21 cellular contexts compared by ENCODE assay signal in genomic region chr5:149585910-149586309, GRCh38. TPM values are rescaled to one million over a fixed set of nuclear protein-coding genes. Genes with fewer than 3 reads are reported as not detected.
DNase-seq lines count a peak whose midpoint lies in the region; ATAC-seq, FAIRE-seq and TF ChIP-seq lines count a peak whose summit lies in the region.
"Had no signal": no experiment of that assay in that cellular context is flagged by ENCODE, and none has a peak within 500 bp of the region (broad histone marks: within the 10 kb centered on the region; RNA-seq: fewer than 3 reads in every experiment).

No MANE protein-coding gene starts in this region.

- H3K27ac Mint-ChIP-seq in activated CD4-positive, alpha-beta T cell treated with anti-CD3 and anti-CD28 coated beads, Interleukin-2, amount 10 ng/mL, durations not matched to agents 7 days and 5 days: no peak overlapping the region
- H3K27ac Mint-ChIP-seq: CD8-positive, alpha-beta T cell had no signal

- H4K20me1 ChIP-seq in HCT116 (ENCODE audit: insufficient read depth) (no peaks in the 10 kb centered on the region), mammary epithelial cell (ENCODE audit: insufficient read depth, low read length) (no peaks in the 10 kb centered on the region)

- H3K27me3 ChIP-seq in HCT116 (ENCODE audit: insufficient read depth, low read length): no peaks in the 10 kb centered on the region
- no peaks in the 10 kb centered on the region for H3K27me3 ChIP-seq in mammary epithelial cell (ENCODE audit: insufficient read depth, low read length)
- no peaks in the 10 kb centered on the region for H3K27me3 ChIP-seq in lower lobe of right lung (ENCODE audit: low read depth)
- H3K27me3 ChIP-seq in suprapubic skin: no peaks in the 10 kb centered on the region

- H3K9me3 Mint-ChIP-seq in activated CD4-positive, alpha-beta T cell treated with anti-CD3 and anti-CD28 coated beads, Interleukin-2, amount 10 ng/mL, durations not matched to agents 7 days and 5 days: no peaks in the 10 kb centered on the region
- H3K9me3 Mint-ChIP-seq: CD8-positive, alpha-beta T cell had no signal

- no peak overlapping the region for H2AFZ ChIP-seq in HCT116 (ENCODE audit: low read depth, low read length, poor library complexity, severe bottlenecking)
- H2AFZ ChIP-seq in mammary epithelial cell (ENCODE audit: low read depth, low read length): no peak overlapping the region

- POLR2A ChIA-PET in HCT116 (lab: Charles Lee): no interaction called here
- POLR2A ChIA-PET in activated CD4-positive, alpha-beta T cell treated with anti-CD3 and anti-CD28 coated beads, Interleukin-2, amount 10 ng/mL, durations not matched to agents 7 days and 5 days (lab: Charles Lee): no interaction called here

- H3K4me1 ChIP-seq in HCT116 (ENCODE audit: control insufficient read depth in 1 of 2, insufficient read depth in 2 of 2, low read length in 2 of 2): peaks cover 9 to 30% of the 10 kb centered on the region in 2 experiments
- H3K4me1 ChIP-seq in mammary epithelial cell (ENCODE audit: insufficient read depth, low read length): peaks cover 8% of the 10 kb centered on the region
- H3K4me1 ChIP-seq in lower lobe of right lung: peaks cover 49% of the 10 kb centered on the region
- peaks cover 54% of the 10 kb centered on the region for H3K4me1 ChIP-seq in suprapubic skin

- intact Hi-C loops in HCT116 (cut with micrococcal nuclease) (no loop called here), mammary epithelial cell (cut with micrococcal nuclease) (no loop called here), lower lobe of right lung (cut with DNase I) (no loop called here)

- H3K27me3 Mint-ChIP-seq in activated CD4-positive, alpha-beta T cell treated with anti-CD3 and anti-CD28 coated beads, Interleukin-2, amount 10 ng/mL, durations not matched to agents 7 days and 5 days: peaks cover 5% of the 10 kb centered on the region

- dilution Hi-C loops in mammary epithelial cell (cut with HindIII; ENCODE audit: low sequenced_read_pairs): no loop called here

- no peak for TF ChIP-seq EP300 in suprapubic skin (IDR thresholded peaks at IDR 0.05)

- RAD21 ChIA-PET in HCT116 (lab: Charles Lee; ENCODE audit: low non-redundant PET in 1 of 2, low total read pairs in 2 of 2, uncharacterized antibody in 2 of 2, unreplicated experiment in 2 of 2): no interaction called here

- H3K36me3 ChIP-seq in HCT116 (ENCODE audit: control insufficient read depth in 1 of 2, insufficient read depth in 2 of 2, low read length in 2 of 2): no peaks in the 10 kb centered on the region
- H3K36me3 ChIP-seq in mammary epithelial cell (ENCODE audit: insufficient read depth, low read length): no peaks in the 10 kb centered on the region
- H3K36me3 ChIP-seq in lower lobe of right lung: no peaks in the 10 kb centered on the region
- no peaks in the 10 kb centered on the region for H3K36me3 ChIP-seq in suprapubic skin
- H3K36me3 ChIP-seq: BLaER1 treated with 17β-estradiol and CSF1 and Interleukin-3, amounts not matched to agents 10 nM and 100 nM had no signal

- TF ChIP-seq CTCF in HCT116 (IDR thresholded peaks at IDR 0.05 in 2 of 3, conservative IDR thresholded peaks at IDR 0.05 in 1 of 3; ENCODE audit: borderline replicate concordance in 1 of 3, insufficient read depth in 1 of 3, low read depth in 2 of 3, low read length in 2 of 3) (no peak), mammary epithelial cell (conservative IDR thresholded peaks at IDR 0.05 in 1 of 2, IDR thresholded peaks at IDR 0.05 in 1 of 2; ENCODE audit: extremely low read depth in 1 of 2, insufficient read depth in 1 of 2, low read depth in 1 of 2, low read length in 2 of 2) (no peak), lower lobe of right lung (IDR thresholded peaks at IDR 0.05) (no peak), suprapubic skin (IDR thresholded peaks at IDR 0.05) (no peak)

- CTCF ChIA-PET in HCT116 (lab: Charles Lee): no interaction called here
- CTCF ChIA-PET in mammary epithelial cell (lab: Charles Lee; ENCODE audit: low non-redundant PET): no interaction called here
- CTCF ChIA-PET in activated CD4-positive, alpha-beta T cell treated with anti-CD3 and anti-CD28 coated beads, Interleukin-2, amount 10 ng/mL, durations not matched to agents 7 days and 5 days (lab: Charles Lee): no interaction called here

- no peak overlapping the region for H3K27ac ChIP-seq in HCT116 (ENCODE audit: low read depth, low read length)
- no peak overlapping the region for H3K27ac ChIP-seq in mammary epithelial cell (ENCODE audit: insufficient read depth, low read depth, low read length)
- H3K27ac ChIP-seq in lower lobe of right lung: peak overlapping the region; percentile 13
- H3K27ac ChIP-seq in suprapubic skin: peak overlapping the region; percentile 54
- H3K27ac ChIP-seq: BLaER1 treated with 17β-estradiol and CSF1 and Interleukin-3, amounts not matched to agents 10 nM and 100 nM had no signal

- peaks cover 7% of the 10 kb centered on the region for H3K4me1 Mint-ChIP-seq in activated CD4-positive, alpha-beta T cell treated with anti-CD3 and anti-CD28 coated beads, Interleukin-2, amount 10 ng/mL, durations not matched to agents 7 days and 5 days

- ATAC-seq in HCT116 (no peak), lower lobe of right lung (no peak), HG03280 (IDR thresholded peaks at IDR 0.05; ENCODE audit: unreplicated experiment) (no peak)
- ATAC-seq: CD8-positive, alpha-beta T cell had no signal

- H3K4me3 ChIP-seq in HCT116 (replicated peaks in 1 of 2; ENCODE audit: low read depth in 1 of 2, low read length in 2 of 2): no peak overlapping the region
- no peak overlapping the region for H3K4me3 ChIP-seq in mammary epithelial cell (replicated peaks in 1 of 3; ENCODE audit: insufficient read depth in 1 of 3, low read depth in 2 of 3, low read length in 3 of 3)
- H3K4me3 ChIP-seq in lower lobe of right lung: no peak overlapping the region
- no peak overlapping the region for H3K4me3 ChIP-seq in suprapubic skin
- H3K4me3 ChIP-seq: BLaER1 treated with 17β-estradiol and CSF1 and Interleukin-3, amounts not matched to agents 10 nM and 100 nM had no signal

- FAIRE-seq in GM12892 (lab: Jason Lieb, UNC): no peak
- FAIRE-seq: G401.6, H1 had no signal

- no peak for TF ChIP-seq RAD21 in HCT116 (IDR thresholded peaks at IDR 0.05; ENCODE audit: low read depth)

- H3K36me3 Mint-ChIP-seq in activated CD4-positive, alpha-beta T cell treated with anti-CD3 and anti-CD28 coated beads, Interleukin-2, amount 10 ng/mL, durations not matched to agents 7 days and 5 days (ENCODE audit: low read depth): no peaks in the 10 kb centered on the region
- H3K36me3 Mint-ChIP-seq: CD8-positive, alpha-beta T cell had no signal

- H3K9me3 ChIP-seq in HCT116 (ENCODE audit: control insufficient read depth in 1 of 2, insufficient read depth in 1 of 2, low read depth in 1 of 2, low read length in 2 of 2) (no peaks in the 10 kb centered on the region), mammary epithelial cell (replicated peaks; ENCODE audit: insufficient read depth, low read length) (no peaks in the 10 kb centered on the region), lower lobe of right lung (no peaks in the 10 kb centered on the region), suprapubic skin (no peaks in the 10 kb centered on the region)
- H3K9me3 ChIP-seq: SK-N-SH had no signal

- in situ Hi-C loops in mammary epithelial cell (cut with MboI; ENCODE audit: low sequenced_read_pairs in 2 of 2): no loop called here

- H3K9ac ChIP-seq in HCT116 (ENCODE audit: low read length) (no peak overlapping the region), mammary epithelial cell (ENCODE audit: insufficient read depth, low read length) (no peak overlapping the region)
- H3K9ac ChIP-seq: BLaER1 treated with 17β-estradiol and CSF1 and Interleukin-3, amounts not matched to agents 10 nM and 100 nM; SK-N-SH had no signal

- H3K4me3 Mint-ChIP-seq in activated CD4-positive, alpha-beta T cell treated with anti-CD3 and anti-CD28 coated beads, Interleukin-2, amount 10 ng/mL, durations not matched to agents 7 days and 5 days: no peak overlapping the region
- H3K4me3 Mint-ChIP-seq: CD8-positive, alpha-beta T cell had no signal

- H3K9me2 ChIP-seq in HCT116 (ENCODE audit: insufficient read depth): no peaks in the 10 kb centered on the region
- H3K9me2 ChIP-seq: SK-N-SH had no signal

- no peak for TF ChIP-seq POLR2A in HCT116 (IDR thresholded peaks at IDR 0.05; ENCODE audit: borderline replicate concordance, extremely low read depth, insufficient read depth, insufficient read length)
- TF ChIP-seq POLR2A in suprapubic skin (IDR thresholded peaks at IDR 0.05): no peak
- TF ChIP-seq POLR2A in GM12892 (IDR thresholded peaks at IDR 0.05; ENCODE audit: low read depth, low read length): no peak

- H3K79me2 ChIP-seq in HCT116 (ENCODE audit: insufficient read depth, low read length) (no peaks in the 10 kb centered on the region), mammary epithelial cell (ENCODE audit: insufficient read depth, low read length) (peaks cover 2% of the 10 kb centered on the region)

- BruUV-seq in HCT116 (replicated peaks; lab: Mats Ljungman, UMichigan): no TSS peak
- BruUV-seq in mammary epithelial cell (replicated peaks; lab: Mats Ljungman, UMichigan): no TSS peak

- H3K4me2 ChIP-seq in HCT116 (ENCODE audit: low read length): no peak overlapping the region
- no peak overlapping the region for H3K4me2 ChIP-seq in mammary epithelial cell (ENCODE audit: insufficient read depth, low read depth, low read length)
- H3K4me2 ChIP-seq: BLaER1 treated with 17β-estradiol and CSF1 and Interleukin-3, amounts not matched to agents 10 nM and 100 nM; SK-N-SH had no signal

- no peak for DNase-seq in HCT116 (ENCODE audit: low read depth, low spot score)
- peak; percentile 53 for DNase-seq in mammary epithelial cell
- no peak for DNase-seq in lower lobe of right lung
- DNase-seq in suprapubic skin (ENCODE audit: low spot score in 2 of 2): no peak
- no peak for DNase-seq in GM12892 (ENCODE audit: insufficient read length)
- DNase-seq in activated CD4-positive, alpha-beta T cell treated with anti-CD3 and anti-CD28 coated beads, Interleukin-2, amount 10 ng/mL, durations not matched to agents 7 days and 5 days: no peak
- DNase-seq: ACHN; CD8-positive, alpha-beta T cell; NCI-H1092; NCI-H1436; NCI-H1930; NCI-H2227 treated with DMSO at 0.1 percent for 48 hours; NCI-H510A; NCI-H748 treated with DMSO at 0.1 percent for 48 hours; NK-92 treated with Interleukin-12 subunit alpha and Interleukin-12 subunit beta, amount 100 ng/mL, for 24 hours; SIG-M5; SK-N-SH had no signal

RNA-seq across cellular contexts. Expression of gene ARHGEF37, which starts 4.6 kb away (rescaled TPM):
- 7.0 TPM for total RNA-seq in HCT116 (2021; ENCODE audit: unreplicated experiment)
- polyA plus RNA-seq in HCT116 (2012): 3.1 and 3.8 TPM in 2 replicates
- 10 to 100 TPM; 11.0 to 35.2 TPM for total RNA-seq in mammary epithelial cell
- 5.1 TPM for polyA plus RNA-seq in mammary epithelial cell
- 7.6 TPM for polyA minus RNA-seq in mammary epithelial cell
- 13.5 TPM for total RNA-seq in lower lobe of right lung
- 10 to 100 TPM; 45.4 to 75.3 (median 65.3) TPM for total RNA-seq in suprapubic skin
- polyA plus RNA-seq in GM12892 (2012; ENCODE audit: missing spikeins): 0.61 TPM
- under 1 TPM; 0.37 to 0.52 TPM for total RNA-seq in activated CD4-positive, alpha-beta T cell treated with anti-CD3 and anti-CD28 coated beads, Interleukin-2, amount 10 ng/mL, durations not matched to agents 7 days and 5 days
- total RNA-seq: CD8-positive, alpha-beta T cell had no signal

RNA-seq across cellular contexts. Expression of gene CSNK1A1, which starts 34.7 kb away (rescaled TPM):
- total RNA-seq in HCT116 (2021; ENCODE audit: unreplicated experiment): 263 TPM
- polyA plus RNA-seq in HCT116 (2012): 141 and 181 TPM in 2 replicates
- total RNA-seq in mammary epithelial cell: 100 to 1,000 TPM; 444 to 457 TPM
- polyA plus RNA-seq in mammary epithelial cell: 146 TPM
- 325 TPM for polyA minus RNA-seq in mammary epithelial cell
- total RNA-seq in lower lobe of right lung: 198 TPM
- total RNA-seq in suprapubic skin: 100 to 1,000 TPM; 273 to 365 (median 320) TPM
- 69.0 TPM for polyA plus RNA-seq in GM12892 (2012; ENCODE audit: missing spikeins)
- 100 to 1,000 TPM; 164 to 199 TPM for total RNA-seq in activated CD4-positive, alpha-beta T cell treated with anti-CD3 and anti-CD28 coated beads, Interleukin-2, amount 10 ng/mL, durations not matched to agents 7 days and 5 days

Comparison
In these comparisons a context has a peak if more than half of its experiments do, and no peak if none do; other contexts are left out.
1. H3K27ac ChIP-seq: peak in lower lobe of right lung (single experiment) and suprapubic skin (single experiment); none in HCT116 (single experiment) and mammary epithelial cell (single experiment).